12 cellular contexts compared by ENCODE assay signal in genomic region chr20:62516345-62516744, GRCh38. TPM values are rescaled to one million over a fixed set of nuclear protein-coding genes. Genes with fewer than 3 reads are reported as not detected.
DNase-seq lines count a peak whose midpoint lies in the region; ATAC-seq and TF ChIP-seq lines count a peak whose summit lies in the region.
"Had no signal": no experiment of that assay in that cellular context is flagged by ENCODE, and none has a peak within 500 bp of the region (broad histone marks: within the 10 kb centered on the region; RNA-seq: fewer than 3 reads in every experiment).

No MANE protein-coding gene starts in this region.

- H3K27me3 ChIP-seq in trophoblast cell (ENCODE audit: insufficient read depth, low read length), result no peaks in the 10 kb centered on the region
- H3K27me3 ChIP-seq: gastrocnemius medialis had no signal

- H3K14ac ChIP-seq in trophoblast cell (ENCODE audit: low read length), result no peak overlapping the region

- no peaks in the 10 kb centered on the region for H3K36me3 ChIP-seq in trophoblast cell (ENCODE audit: control insufficient read depth in 1 of 2, insufficient read depth in 2 of 2, low read length in 2 of 2)
- H3K36me3 ChIP-seq: gastrocnemius medialis had no signal

- H2BK5ac ChIP-seq in trophoblast cell (ENCODE audit: low read depth, low read length, poor library complexity), result no peak overlapping the region

- H3K18ac ChIP-seq in trophoblast cell (ENCODE audit: low read length), result no peak overlapping the region

- ATAC-seq in HG02678 (IDR thresholded peaks at IDR 0.05; ENCODE audit: unreplicated experiment), result no peak
- ATAC-seq: gastrocnemius medialis had no signal

- H3K4ac ChIP-seq in trophoblast cell (ENCODE audit: low read depth, low read length), result no peak overlapping the region

- no peak overlapping the region for H2BK12ac ChIP-seq in trophoblast cell (ENCODE audit: low read length)

- H3K79me1 ChIP-seq in trophoblast cell (ENCODE audit: low read length), result no peaks in the 10 kb centered on the region

- no peaks in the 10 kb centered on the region for H3K4me1 ChIP-seq in trophoblast cell (ENCODE audit: control insufficient read depth in 1 of 2, insufficient read depth in 2 of 2, low read length in 2 of 2)

- H3K4me2 ChIP-seq in trophoblast cell (ENCODE audit: low read length), result no peak overlapping the region

- H3K9ac ChIP-seq in trophoblast cell (ENCODE audit: low read length), result no peak overlapping the region

- H2AK5ac ChIP-seq in trophoblast cell (ENCODE audit: low read length), result no peak overlapping the region

- H4K8ac ChIP-seq in trophoblast cell (ENCODE audit: low read depth, low read length), result no peak overlapping the region

- no peak overlapping the region for H4K91ac ChIP-seq in trophoblast cell (ENCODE audit: low read depth, low read length)

- H3K23ac ChIP-seq in trophoblast cell (ENCODE audit: low read length), result no peak overlapping the region

- peak; percentile 31 for TF ChIP-seq CTCF in epithelial cell of proximal tubule (conservative IDR thresholded peaks at IDR 0.05; ENCODE audit: low read depth, low read length)

- no peak overlapping the region for H2BK120ac ChIP-seq in trophoblast cell (ENCODE audit: insufficient read depth, low read length, poor library complexity)

- no peak overlapping the region for H3K27ac ChIP-seq in trophoblast cell (ENCODE audit: low read depth, low read length)
- H3K27ac ChIP-seq: gastrocnemius medialis had no signal

- H2AFZ ChIP-seq in trophoblast cell (ENCODE audit: insufficient read depth, low read length, poor library complexity), result no peak overlapping the region

- H3K9me3 ChIP-seq in trophoblast cell (ENCODE audit: insufficient read depth, low read depth, low read length), result no peaks in the 10 kb centered on the region
- H3K9me3 ChIP-seq: gastrocnemius medialis had no signal

- H4K12ac ChIP-seq in trophoblast cell (ENCODE audit: low read depth, low read length), result no peak overlapping the region

- H3K79me2 ChIP-seq in trophoblast cell (ENCODE audit: control insufficient read depth, insufficient read depth, low read length, poor library complexity), result no peaks in the 10 kb centered on the region

- WGBS in trophoblast cell (ENCODE audit: extremely low coverage, insufficient coverage, insufficient read length), result no CpG with 5 or more reads among the region's 13 CpGs

- H3K4me3 ChIP-seq in epithelial cell of proximal tubule (ENCODE audit: low read depth, low read length) (no peak overlapping the region), trophoblast cell (ENCODE audit: low read depth, low read length) (no peak overlapping the region)
- H3K4me3 ChIP-seq: gastrocnemius medialis had no signal

- peak; percentile 13 for DNase-seq in NCI-H510A treated with DMSO at 0.1 percent for 48 hours (lab: John Stamatoyannopoulos, UW)
- DNase-seq in NCI-H510A (lab: John Stamatoyannopoulos, UW), result no peak
- DNase-seq in NCI-H460 (ENCODE audit: extremely low read depth, low read depth), result peak; percentile 41
- no peak for DNase-seq in epithelial cell of proximal tubule (ENCODE audit: low read depth)
- peak; percentile 19 to 62 for DNase-seq in trophoblast cell
- no peak for DNase-seq in AML-193 (lab: John Stamatoyannopoulos, UW)
- no peak for DNase-seq in hypothalamus (lab: John Stamatoyannopoulos, UW)
- DNase-seq: activated CD8-positive, alpha-beta memory T cell treated with anti-CD3 and anti-CD28 coated beads for 24 hours; gastrocnemius medialis; NCI-H345 had no signal

RNA-seq across cellular contexts. Expression of gene GATA5, which starts 40.5 kb away (rescaled TPM):
- 0.26 and 0.52 TPM in 2 replicates for total RNA-seq in NCI-H460 (2014; rRNA removed; shearing (Covaris generic))
- 0.29 TPM in 1 of 2 replicates, not detected in the other for polyA plus RNA-seq in NCI-H460 (2014; cell fraction: nucleus; rRNA removed)
- not detected in 2 replicates for total RNA-seq in epithelial cell of proximal tubule
- 0.85 and 0.90 TPM in 2 replicates for polyA plus RNA-seq in trophoblast cell (2013)
- total RNA-seq: gastrocnemius medialis, lung microvascular endothelial cell had no signal

Comparison
In these comparisons a context has a peak if more than half of its experiments do, and no peak if none do; other contexts are left out.
1. DNase-seq: peak in NCI-H510A treated with DMSO at 0.1 percent for 48 hours (single experiment), NCI-H460 (single experiment) and trophoblast cell (2 of 2); none in NCI-H510A (single experiment), epithelial cell of proximal tubule (single experiment), AML-193 (0 of 2) and hypothalamus (0 of 51).